23 cellular contexts compared by ENCODE assay signal in genomic region chr17:73098919-73099318, GRCh38.
"Had no signal": no experiment of that assay in that cellular context is flagged by ENCODE, and none has a peak within 500 bp of the region (broad histone marks: within the 10 kb centered on the region; RNA-seq: fewer than 3 reads in every experiment).

No MANE protein-coding gene starts in this region.

- H3K36me3 ChIP-seq: Peyer's patch had no signal

- H3K36me3 Mint-ChIP-seq: activated naive CD8-positive, alpha-beta T cell; brain had no signal

- H3K9me3 Mint-ChIP-seq: activated CD4-positive, alpha-beta memory T cell treated with anti-CD3 and anti-CD28 coated beads, Interleukin-2, amount 10 ng/mL, durations not matched to agents 7 days and 5 days; activated naive CD4-positive, alpha-beta T cell treated with anti-CD3 and anti-CD28 coated beads for 36 hours; activated T-helper 17 cell treated with anti-CD3 and anti-CD28 coated beads, Interleukin-2, amount 50 U/mL, for 72 hours had no signal

- H3K4me3 ChIP-seq: Peyer's patch had no signal

- H3K27ac ChIP-seq: KMS-11, Peyer's patch, RWPE1, VCaP had no signal

- H3K27me3 Mint-ChIP-seq: brain had no signal

- H3K9ac ChIP-seq: KMS-11 had no signal

- ATAC-seq: activated CD4-positive, alpha-beta T cell treated with anti-CD3 and anti-CD28 coated beads for 36 hours; activated T-helper 17 cell treated with anti-CD3 and anti-CD28 coated beads, Interleukin-2, amount 50 U/mL, for 72 hours; T-helper 17 cell had no signal

- H3K4me3 Mint-ChIP-seq: activated CD4-positive, alpha-beta memory T cell treated with anti-CD3 and anti-CD28 coated beads, Interleukin-2, amount 10 ng/mL, durations not matched to agents 7 days and 5 days; activated CD4-positive, alpha-beta T cell treated with anti-CD3 and anti-CD28 coated beads for 36 hours; activated naive CD4-positive, alpha-beta T cell treated with anti-CD3 and anti-CD28 coated beads for 36 hours; activated naive CD8-positive, alpha-beta T cell; activated T-helper 17 cell treated with anti-CD3 and anti-CD28 coated beads, Interleukin-2, amount 50 U/mL, for 72 hours; brain; T-helper 17 cell had no signal

- H3K27me3 ChIP-seq: Peyer's patch had no signal

- H3K9me3 ChIP-seq: Peyer's patch had no signal

- H3K4me1 ChIP-seq: Peyer's patch had no signal

- DNase-seq: activated CD4-positive, alpha-beta memory T cell treated with anti-CD3 and anti-CD28 coated beads, Interleukin-2, amount 10 ng/mL, durations not matched to agents 7 days and 5 days; activated CD4-positive, alpha-beta T cell treated with anti-CD3 and anti-CD28 coated beads for 36 hours; activated CD4-positive, alpha-beta T cell treated with anti-CD3 and anti-CD28 coated beads, Interleukin-2, amount 50 U/mL, for 1 hour; activated gamma-delta T cell; activated naive CD4-positive, alpha-beta T cell treated with anti-CD3 and anti-CD28 coated beads for 36 hours; activated T-cell treated with anti-CD3 and anti-CD28 coated beads for 4 hours; activated T-cell treated with anti-CD3 and anti-CD28 coated beads, Interleukin-2, amount 50 U/mL, for 48 hours; amygdala; NCI-H1092 treated with DMSO at 0.1 percent for 48 hours; NCI-H1694; NCI-H2029; NCI-H524; NCI-H748 treated with DMSO at 0.1 percent for 48 hours; SHP77; T-helper 17 cell; T-helper 9 cell had no signal

- H3K4me2 ChIP-seq: KMS-11 had no signal

- H3K27ac Mint-ChIP-seq: activated CD4-positive, alpha-beta memory T cell treated with anti-CD3 and anti-CD28 coated beads, Interleukin-2, amount 10 ng/mL, durations not matched to agents 7 days and 5 days; activated CD4-positive, alpha-beta T cell treated with anti-CD3 and anti-CD28 coated beads for 36 hours; activated naive CD4-positive, alpha-beta T cell treated with anti-CD3 and anti-CD28 coated beads for 36 hours; activated naive CD8-positive, alpha-beta T cell; activated T-helper 17 cell treated with anti-CD3 and anti-CD28 coated beads, Interleukin-2, amount 50 U/mL, for 72 hours; T-helper 17 cell had no signal

- H3K4me1 Mint-ChIP-seq: activated CD4-positive, alpha-beta memory T cell treated with anti-CD3 and anti-CD28 coated beads, Interleukin-2, amount 10 ng/mL, durations not matched to agents 7 days and 5 days; activated CD4-positive, alpha-beta T cell treated with anti-CD3 and anti-CD28 coated beads for 36 hours; activated T-helper 17 cell treated with anti-CD3 and anti-CD28 coated beads, Interleukin-2, amount 50 U/mL, for 72 hours had no signal
